In the genomic region with DNA sequence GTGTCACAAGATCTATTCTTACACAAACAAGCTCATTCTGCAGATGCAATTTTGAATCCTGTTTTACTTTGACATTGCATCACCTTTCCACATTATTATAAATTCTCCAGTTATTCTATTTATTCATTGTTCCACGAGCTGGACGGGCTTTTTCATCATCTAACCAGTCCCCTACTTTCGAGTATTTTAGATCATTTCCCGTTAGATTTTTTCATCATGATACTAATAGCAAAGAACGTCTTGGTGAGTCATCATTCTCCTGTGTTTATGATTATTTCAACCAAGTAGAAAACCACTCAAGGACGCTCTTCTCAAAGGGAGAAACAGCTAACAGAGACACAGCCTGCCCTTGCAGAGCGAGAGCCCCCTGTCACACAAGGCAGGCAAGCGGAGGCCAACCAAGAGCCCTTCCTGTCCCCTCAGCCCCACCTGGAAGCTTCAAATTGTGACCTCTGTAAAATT, we compare ENCODE assay signal across 1 cellular context.
TF ChIP-seq lines count a peak whose summit lies in the region.

No MANE protein-coding gene starts in this region.

TF ChIP-seq in SK-N-SH, 30 proteins besides CTCF, POLR2A, EP300 and RAD21:
- TF ChIP-seq, protein P1, sequence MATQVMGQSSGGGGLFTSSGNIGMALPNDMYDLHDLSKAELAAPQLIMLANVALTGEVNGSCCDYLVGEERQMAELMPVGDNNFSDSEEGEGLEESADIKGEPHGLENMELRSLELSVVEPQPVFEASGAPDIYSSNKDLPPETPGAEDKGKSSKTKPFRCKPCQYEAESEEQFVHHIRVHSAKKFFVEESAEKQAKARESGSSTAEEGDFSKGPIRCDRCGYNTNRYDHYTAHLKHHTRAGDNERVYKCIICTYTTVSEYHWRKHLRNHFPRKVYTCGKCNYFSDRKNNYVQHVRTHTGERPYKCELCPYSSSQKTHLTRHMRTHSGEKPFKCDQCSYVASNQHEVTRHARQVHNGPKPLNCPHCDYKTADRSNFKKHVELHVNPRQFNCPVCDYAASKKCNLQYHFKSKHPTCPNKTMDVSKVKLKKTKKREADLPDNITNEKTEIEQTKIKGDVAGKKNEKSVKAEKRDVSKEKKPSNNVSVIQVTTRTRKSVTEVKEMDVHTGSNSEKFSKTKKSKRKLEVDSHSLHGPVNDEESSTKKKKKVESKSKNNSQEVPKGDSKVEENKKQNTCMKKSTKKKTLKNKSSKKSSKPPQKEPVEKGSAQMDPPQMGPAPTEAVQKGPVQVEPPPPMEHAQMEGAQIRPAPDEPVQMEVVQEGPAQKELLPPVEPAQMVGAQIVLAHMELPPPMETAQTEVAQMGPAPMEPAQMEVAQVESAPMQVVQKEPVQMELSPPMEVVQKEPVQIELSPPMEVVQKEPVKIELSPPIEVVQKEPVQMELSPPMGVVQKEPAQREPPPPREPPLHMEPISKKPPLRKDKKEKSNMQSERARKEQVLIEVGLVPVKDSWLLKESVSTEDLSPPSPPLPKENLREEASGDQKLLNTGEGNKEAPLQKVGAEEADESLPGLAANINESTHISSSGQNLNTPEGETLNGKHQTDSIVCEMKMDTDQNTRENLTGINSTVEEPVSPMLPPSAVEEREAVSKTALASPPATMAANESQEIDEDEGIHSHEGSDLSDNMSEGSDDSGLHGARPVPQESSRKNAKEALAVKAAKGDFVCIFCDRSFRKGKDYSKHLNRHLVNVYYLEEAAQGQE (IDR thresholded peaks at IDR 0.05; ENCODE audit: low read depth, low read length), result no peak
- TF ChIP-seq NRF1 (IDR thresholded peaks at IDR 0.05; ENCODE audit: low read depth, low read length) (no peak), FOXJ3 (CRISPR knock-in tag; IDR thresholded peaks at IDR 0.05) (no peak), RXRA (IDR thresholded peaks at IDR 0.05; ENCODE audit: borderline replicate concordance, low read depth) (no peak), TEAD4 (IDR thresholded peaks at IDR 0.05; ENCODE audit: borderline replicate concordance, insufficient read depth) (no peak), RCOR1 (IDR thresholded peaks at IDR 0.05; ENCODE audit: low read length) (no peak), YY1 (IDR thresholded peaks at IDR 0.05; ENCODE audit: low read depth) (no peak), MEF2A (IDR thresholded peaks at IDR 0.05; ENCODE audit: borderline replicate concordance, low read depth) (no peak), NFIC (IDR thresholded peaks at IDR 0.05; ENCODE audit: borderline replicate concordance) (no peak), CHD2 (IDR thresholded peaks at IDR 0.05; ENCODE audit: low read length, partially characterized antibody) (no peak), SIN3A (IDR thresholded peaks at IDR 0.05; ENCODE audit: borderline replicate concordance, low read depth, low read length) (no peak), FOSL2 (IDR thresholded peaks at IDR 0.05; ENCODE audit: borderline replicate concordance, low read depth) (peak; percentile 44; the same call in 1 of the 2 replicates), GABPA (IDR thresholded peaks at IDR 0.05; ENCODE audit: low read depth) (no peak), ELF1 (IDR thresholded peaks at IDR 0.05) (no peak), TCF12 (IDR thresholded peaks at IDR 0.05) (no peak), SMC3 (IDR thresholded peaks at IDR 0.05; ENCODE audit: low read depth, low read length) (no peak), RFX5 (IDR thresholded peaks at IDR 0.05; ENCODE audit: low read length) (no peak), JUND (IDR thresholded peaks at IDR 0.05) (0 out of 2 replicates have a peak, but pooled peaks have one; percentile 47), TAF1 (IDR thresholded peaks at IDR 0.05; ENCODE audit: borderline replicate concordance, low read depth, low read length) (no peak)
- TF ChIP-seq, protein P2, sequence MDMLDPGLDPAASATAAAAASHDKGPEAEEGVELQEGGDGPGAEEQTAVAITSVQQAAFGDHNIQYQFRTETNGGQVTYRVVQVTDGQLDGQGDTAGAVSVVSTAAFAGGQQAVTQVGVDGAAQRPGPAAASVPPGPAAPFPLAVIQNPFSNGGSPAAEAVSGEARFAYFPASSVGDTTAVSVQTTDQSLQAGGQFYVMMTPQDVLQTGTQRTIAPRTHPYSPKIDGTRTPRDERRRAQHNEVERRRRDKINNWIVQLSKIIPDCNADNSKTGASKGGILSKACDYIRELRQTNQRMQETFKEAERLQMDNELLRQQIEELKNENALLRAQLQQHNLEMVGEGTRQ (IDR thresholded peaks at IDR 0.05; ENCODE audit: borderline replicate concordance, low read depth, low read length), result no peak
- TF ChIP-seq, protein P3, sequence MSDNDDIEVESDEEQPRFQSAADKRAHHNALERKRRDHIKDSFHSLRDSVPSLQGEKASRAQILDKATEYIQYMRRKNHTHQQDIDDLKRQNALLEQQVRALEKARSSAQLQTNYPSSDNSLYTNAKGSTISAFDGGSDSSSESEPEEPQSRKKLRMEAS (IDR thresholded peaks at IDR 0.05; ENCODE audit: low read depth), result no peak
- TF ChIP-seq, protein P4, sequence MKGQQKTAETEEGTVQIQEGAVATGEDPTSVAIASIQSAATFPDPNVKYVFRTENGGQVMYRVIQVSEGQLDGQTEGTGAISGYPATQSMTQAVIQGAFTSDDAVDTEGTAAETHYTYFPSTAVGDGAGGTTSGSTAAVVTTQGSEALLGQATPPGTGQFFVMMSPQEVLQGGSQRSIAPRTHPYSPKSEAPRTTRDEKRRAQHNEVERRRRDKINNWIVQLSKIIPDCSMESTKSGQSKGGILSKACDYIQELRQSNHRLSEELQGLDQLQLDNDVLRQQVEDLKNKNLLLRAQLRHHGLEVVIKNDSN (IDR thresholded peaks at IDR 0.05; ENCODE audit: borderline replicate concordance, low read depth), result no peak
- TF ChIP-seq, protein P5, sequence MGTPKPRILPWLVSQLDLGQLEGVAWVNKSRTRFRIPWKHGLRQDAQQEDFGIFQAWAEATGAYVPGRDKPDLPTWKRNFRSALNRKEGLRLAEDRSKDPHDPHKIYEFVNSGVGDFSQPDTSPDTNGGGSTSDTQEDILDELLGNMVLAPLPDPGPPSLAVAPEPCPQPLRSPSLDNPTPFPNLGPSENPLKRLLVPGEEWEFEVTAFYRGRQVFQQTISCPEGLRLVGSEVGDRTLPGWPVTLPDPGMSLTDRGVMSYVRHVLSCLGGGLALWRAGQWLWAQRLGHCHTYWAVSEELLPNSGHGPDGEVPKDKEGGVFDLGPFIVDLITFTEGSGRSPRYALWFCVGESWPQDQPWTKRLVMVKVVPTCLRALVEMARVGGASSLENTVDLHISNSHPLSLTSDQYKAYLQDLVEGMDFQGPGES (IDR thresholded peaks at IDR 0.05; ENCODE audit: low read depth, low read length), result no peak
- TF ChIP-seq, protein P6, sequence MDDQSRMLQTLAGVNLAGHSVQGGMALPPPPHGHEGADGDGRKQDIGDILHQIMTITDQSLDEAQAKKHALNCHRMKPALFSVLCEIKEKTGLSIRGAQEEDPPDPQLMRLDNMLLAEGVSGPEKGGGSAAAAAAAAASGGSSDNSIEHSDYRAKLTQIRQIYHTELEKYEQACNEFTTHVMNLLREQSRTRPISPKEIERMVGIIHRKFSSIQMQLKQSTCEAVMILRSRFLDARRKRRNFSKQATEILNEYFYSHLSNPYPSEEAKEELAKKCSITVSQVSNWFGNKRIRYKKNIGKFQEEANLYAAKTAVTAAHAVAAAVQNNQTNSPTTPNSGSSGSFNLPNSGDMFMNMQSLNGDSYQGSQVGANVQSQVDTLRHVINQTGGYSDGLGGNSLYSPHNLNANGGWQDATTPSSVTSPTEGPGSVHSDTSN (IDR thresholded peaks at IDR 0.05), result 0 out of 2 replicates have a peak, but pooled peaks have one; percentile 13
